ENCODE assay signal across 10 cellular contexts in the genomic region with DNA sequence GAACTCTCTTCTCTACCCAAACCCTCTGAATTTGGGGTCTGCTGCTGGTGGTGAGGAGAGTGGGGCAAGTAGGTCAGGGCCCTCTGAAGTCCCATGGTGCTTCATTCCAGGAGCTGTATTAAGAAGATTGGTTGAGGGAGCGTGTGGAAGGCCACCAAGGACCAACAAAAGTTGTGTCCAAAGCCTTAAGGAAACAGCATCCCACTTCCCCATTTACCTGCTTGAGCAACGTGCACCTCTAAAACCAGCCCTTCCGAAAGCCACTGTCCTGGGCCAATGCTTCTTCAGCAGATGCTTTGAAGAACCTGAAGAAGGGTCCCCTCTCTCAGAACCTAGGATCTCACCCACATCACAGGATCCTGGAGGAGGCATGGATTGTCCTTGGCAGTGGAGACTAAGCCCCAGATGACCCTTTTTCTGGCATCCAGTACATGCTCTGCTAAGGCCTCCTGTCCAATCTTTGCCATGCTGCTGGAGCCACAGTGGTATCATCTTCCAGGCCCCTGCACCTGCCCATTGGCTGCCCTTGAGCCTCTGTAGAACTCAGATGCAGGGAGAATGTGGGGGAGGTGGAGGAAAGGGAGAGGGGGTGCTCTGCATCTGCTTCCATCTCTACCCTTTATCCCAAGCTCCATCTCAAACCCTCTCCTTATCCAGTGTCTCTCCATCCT. TPM values are rescaled to one million over a fixed set of nuclear protein-coding genes. Genes with fewer than 3 reads are reported as not detected.
DNase-seq lines count a peak whose midpoint lies in the region; ATAC-seq and TF ChIP-seq lines count a peak whose summit lies in the region.
"Had no signal": no experiment of that assay in that cellular context is flagged by ENCODE, and none has a peak within 500 bp of the region (broad histone marks: within the 10 kb centered on the region; RNA-seq: fewer than 3 reads in every experiment).

No MANE protein-coding gene starts in this region.

- DNase-seq in SJCRH30 (peak; percentile 36 to 58), hepatocyte (ENCODE audit: low spot score) (no peak), glomerular visceral epithelial cell (ENCODE audit: extremely low spot score) (no peak)
- DNase-seq: NCI-H446; stimulated activated CD4-positive, alpha-beta T cell treated with anti-CD3 and anti-CD28 coated beads, Interleukin-2, amount 100 ng/mL, for 48 hours had no signal

- no peaks in the 10 kb centered on the region; a peak in 1 of 22 replicates for H3K27me3 ChIP-seq in BLaER1 treated with 17β-estradiol and CSF1 and Interleukin-3, amounts not matched to agents 10 nM and 100 nM
- H3K27me3 ChIP-seq in SJCRH30, result no peaks in the 10 kb centered on the region
- H3K27me3 ChIP-seq in hepatocyte, result no peaks in the 10 kb centered on the region
- no peaks in the 10 kb centered on the region for H3K27me3 ChIP-seq in rectal smooth muscle tissue (ENCODE audit: control insufficient read depth, insufficient read depth, low read length)

- H3K79me2 ChIP-seq in hepatocyte, result no peaks in the 10 kb centered on the region

- H3K9me3 ChIP-seq in BLaER1 treated with 17β-estradiol and CSF1 and Interleukin-3, amounts not matched to agents 10 nM and 100 nM (replicated peaks in 1 of 11), result no peaks in the 10 kb centered on the region
- H3K9me3 ChIP-seq in SJCRH30 (replicated peaks), result no peaks in the 10 kb centered on the region
- no peaks in the 10 kb centered on the region for H3K9me3 ChIP-seq in hepatocyte (ENCODE audit: low read depth)

- peak overlapping the region; percentile 70 to 94 (median 90) for H3K4me2 ChIP-seq in BLaER1 treated with 17β-estradiol and CSF1 and Interleukin-3, amounts not matched to agents 10 nM and 100 nM
- peak overlapping the region; percentile 11 for H3K4me2 ChIP-seq in hepatocyte

- no peak for TF ChIP-seq CTCF in hepatocyte (IDR thresholded peaks at IDR 0.05; ENCODE audit: poor library complexity)

- H3K27ac ChIP-seq in BLaER1 treated with 17β-estradiol and CSF1 and Interleukin-3, amounts not matched to agents 10 nM and 100 nM, result peak overlapping the region in 6 of 11 experiments; percentile 17 to 92 (median 85); a peak in 6 of 22 replicates
- H3K27ac ChIP-seq in SJCRH30, result peak overlapping the region; percentile 92
- H3K27ac ChIP-seq in hepatocyte, result peak overlapping the region; percentile 77
- peak overlapping the region; percentile 94 for H3K27ac ChIP-seq in rectal smooth muscle tissue (ENCODE audit: low read depth, low read length)

- H4K20me1 ChIP-seq in BLaER1 treated with 17β-estradiol and CSF1 and Interleukin-3, amounts not matched to agents 10 nM and 100 nM, result no peaks in the 10 kb centered on the region
- no peaks in the 10 kb centered on the region for H4K20me1 ChIP-seq in hepatocyte (ENCODE audit: insufficient read depth, poor library complexity, severe bottlenecking)

- peaks cover 90 to 98% (median 94%) of the 10 kb centered on the region in 10 experiments for H3K4me1 ChIP-seq in BLaER1 treated with 17β-estradiol and CSF1 and Interleukin-3, amounts not matched to agents 10 nM and 100 nM
- peaks cover 43% of the 10 kb centered on the region for H3K4me1 ChIP-seq in SJCRH30
- peaks cover 61% of the 10 kb centered on the region for H3K4me1 ChIP-seq in hepatocyte (ENCODE audit: insufficient read depth)
- peaks cover 73% of the 10 kb centered on the region for H3K4me1 ChIP-seq in rectal smooth muscle tissue (ENCODE audit: control insufficient read depth, insufficient read depth, low read length)

- no peaks in the 10 kb centered on the region for H3K36me3 ChIP-seq in BLaER1 treated with 17β-estradiol and CSF1 and Interleukin-3, amounts not matched to agents 10 nM and 100 nM
- H3K36me3 ChIP-seq in SJCRH30 (no peaks in the 10 kb centered on the region), hepatocyte (replicated peaks; ENCODE audit: insufficient read depth, low read depth) (no peaks in the 10 kb centered on the region), rectal smooth muscle tissue (ENCODE audit: control insufficient read depth, insufficient read depth, low read length) (no peaks in the 10 kb centered on the region)

- no peak for ATAC-seq in GM19455 (IDR thresholded peaks at IDR 0.05; ENCODE audit: unreplicated experiment)
- ATAC-seq in GM21390 (IDR thresholded peaks at IDR 0.05; ENCODE audit: unreplicated experiment), result no peak
- no peak for ATAC-seq in GM21786 (IDR thresholded peaks at IDR 0.05; ENCODE audit: unreplicated experiment)

- H3K9me2 ChIP-seq in hepatocyte (replicated peaks; ENCODE audit: insufficient read depth), result no peaks in the 10 kb centered on the region

- no peak overlapping the region for H2AFZ ChIP-seq in hepatocyte

- WGBS in hepatocyte (ENCODE audit: low lambda C conversion rate, missing lambda C conversion rate), result 92% methylated on average over 3 of the region's 3 CpGs

- peak overlapping the region in 6 of 11 experiments; percentile 14 to 76 (median 74); a peak in 2 of 22 replicates for H3K9ac ChIP-seq in BLaER1 treated with 17β-estradiol and CSF1 and Interleukin-3, amounts not matched to agents 10 nM and 100 nM
- H3K9ac ChIP-seq in rectal smooth muscle tissue (ENCODE audit: low read length), result peak overlapping the region; percentile 25

- no peak overlapping the region for H3K4me3 ChIP-seq in BLaER1 treated with 17β-estradiol and CSF1 and Interleukin-3, amounts not matched to agents 10 nM and 100 nM
- H3K4me3 ChIP-seq in SJCRH30, result peak overlapping the region; percentile 36
- no peak overlapping the region for H3K4me3 ChIP-seq in hepatocyte
- H3K4me3 ChIP-seq in rectal smooth muscle tissue (ENCODE audit: low read length), result peak overlapping the region; percentile 32

RNA-seq across cellular contexts. Expression of gene NR1D1, which starts 5.8 kb away (rescaled TPM):
- total RNA-seq in SJCRH30 (2014; rRNA removed; shearing (Covaris generic)), result 1.0 and 1.4 TPM in 2 replicates
- 2.3 and 3.0 TPM in 2 replicates for total RNA-seq in hepatocyte
- polyA plus RNA-seq in hepatocyte, result 6.9 and 7.1 TPM in 2 replicates

RNA-seq across cellular contexts. Expression of gene MSL1, which starts 15.5 kb away (rescaled TPM):
- total RNA-seq in SJCRH30 (2014; rRNA removed; shearing (Covaris generic)), result 72.9 and 76.1 TPM in 2 replicates
- 71.9 and 81.6 TPM in 2 replicates for total RNA-seq in hepatocyte
- polyA plus RNA-seq in hepatocyte, result 26.7 and 31.4 TPM in 2 replicates

RNA-seq across cellular contexts. Expression of gene CASC3, which starts 34.1 kb away (rescaled TPM):
- total RNA-seq in SJCRH30 (2014; rRNA removed; shearing (Covaris generic)), result 53.8 and 58.5 TPM in 2 replicates
- total RNA-seq in hepatocyte, result 26.7 and 30.2 TPM in 2 replicates
- 33.0 and 37.5 TPM in 2 replicates for polyA plus RNA-seq in hepatocyte

RNA-seq across cellular contexts. Expression of gene THRA, which starts 43.5 kb away (rescaled TPM):
- total RNA-seq in SJCRH30 (2014; rRNA removed; shearing (Covaris generic)), result 13.3 and 14.4 TPM in 2 replicates
- total RNA-seq in hepatocyte, result 35.3 and 40.2 TPM in 2 replicates
- 20.7 and 22.5 TPM in 2 replicates for polyA plus RNA-seq in hepatocyte

RNA-seq across cellular contexts. Expression of gene MED24, which starts 52.0 kb away (rescaled TPM):
- 41.8 and 55.0 TPM in 2 replicates for total RNA-seq in SJCRH30 (2014; rRNA removed; shearing (Covaris generic))
- 55.7 and 66.8 TPM in 2 replicates for total RNA-seq in hepatocyte
- polyA plus RNA-seq in hepatocyte, result 69.8 and 69.9 TPM in 2 replicates

Comparison
In these comparisons a context has a peak if more than half of its experiments do, and no peak if none do; other contexts are left out.
1. H3K4me3 ChIP-seq: peak in SJCRH30 (single experiment) and rectal smooth muscle tissue (single experiment); none in BLaER1 treated with 17β-estradiol and CSF1 and Interleukin-3, amounts not matched to agents 10 nM and 100 nM (0 of 10) and hepatocyte (single experiment).
2. DNase-seq: peak in SJCRH30 (2 of 2); none in hepatocyte (single experiment) and glomerular visceral epithelial cell (single experiment).
3. Peak in every context shown above with its lines, with median percentiles within 50 percentile points of each other: H3K27ac ChIP-seq.